ENCODE assay signal across 25 cellular contexts in genomic region chr11:1688336-1688947, GRCh38. TPM values are rescaled to one million over a fixed set of nuclear protein-coding genes. Genes with fewer than 3 reads are reported as not detected.
"Had no signal": no experiment of that assay in that cellular context is flagged by ENCODE, and none has a peak within 500 bp of the region (broad histone marks: within the 10 kb centered on the region; RNA-seq: fewer than 3 reads in every experiment).

No MANE protein-coding gene starts in this region.

RNA-seq across cellular contexts. Expression of gene KRTAP5-6, which starts 8.6 kb away (rescaled TPM):
- total RNA-seq: endothelial cell of umbilical vein, epithelial cell of proximal tubule, esophagus muscularis mucosa, fibroblast of lung, foreskin keratinocyte, gastroesophageal sphincter, heart left ventricle, hepatocyte, left colon, left ventricle myocardium superior, lung, mesothelial cell of epicardium, mucosa of descending colon, occipital lobe, pancreas, posterior vena cava, sciatic nerve, smooth muscle cell, stomach, subcutaneous adipose tissue, temporal lobe, thyroid gland, ureter, vagina had no signal
- polyA plus RNA-seq: endothelial cell of umbilical vein, fibroblast of lung, foreskin keratinocyte, heart left ventricle, hepatocyte, lung, neural cell, pancreas, smooth muscle cell, stomach had no signal

RNA-seq across cellular contexts. Expression of gene KRTAP5-5, which starts 58.9 kb away (rescaled TPM):
- total RNA-seq: endothelial cell of umbilical vein, epithelial cell of proximal tubule, esophagus muscularis mucosa, fibroblast of lung, foreskin keratinocyte, gastroesophageal sphincter, heart left ventricle, hepatocyte, left ventricle myocardium superior, lung, mesothelial cell of epicardium, occipital lobe, pancreas, posterior vena cava, sciatic nerve, smooth muscle cell, stomach, subcutaneous adipose tissue, temporal lobe, thyroid gland, ureter, vagina had no signal
- polyA plus RNA-seq: endothelial cell of umbilical vein, fibroblast of lung, foreskin keratinocyte, heart left ventricle, lung, neural cell, smooth muscle cell, stomach had no signal
